ENCODE assay signal across 8 cellular contexts in the genomic region with DNA sequence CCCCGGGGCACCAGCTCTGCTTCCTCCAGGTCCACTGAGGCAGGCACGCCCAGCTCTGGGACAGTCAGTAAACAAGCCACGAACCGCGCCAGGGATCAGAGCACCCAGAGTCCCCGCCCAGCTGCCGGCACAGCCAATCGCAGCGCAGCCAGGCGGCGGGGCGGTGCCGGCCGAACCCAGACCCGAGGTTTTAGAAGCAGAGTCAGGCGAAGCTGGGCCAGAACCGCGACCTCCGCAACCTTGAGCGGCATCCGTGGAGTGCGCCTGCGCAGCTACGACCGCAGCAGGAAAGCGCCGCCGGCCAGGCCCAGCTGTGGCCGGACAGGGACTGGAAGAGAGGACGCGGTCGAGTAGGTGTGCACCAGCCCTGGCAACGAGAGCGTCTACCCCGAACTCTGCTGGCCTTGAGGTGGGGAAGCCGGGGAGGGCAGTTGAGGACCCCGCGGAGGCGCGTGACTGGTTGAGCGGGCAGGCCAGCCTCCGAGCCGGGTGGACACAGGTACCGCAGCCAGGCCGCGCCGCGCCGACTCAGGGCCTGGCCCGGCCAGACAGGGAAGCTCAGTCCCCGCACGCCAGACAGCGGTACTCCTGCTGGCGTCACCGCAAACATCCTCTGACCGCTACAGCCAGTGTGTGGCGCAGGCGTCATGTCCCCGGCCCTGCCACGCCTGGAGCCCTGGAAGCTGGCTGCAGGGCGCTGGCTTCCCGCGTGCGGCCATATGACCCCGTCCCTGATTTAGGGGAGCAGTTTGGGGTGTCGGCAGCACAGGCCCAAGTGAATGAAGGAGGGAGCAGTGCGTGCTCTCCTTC. TPM values are rescaled to one million over a fixed set of nuclear protein-coding genes. Genes with fewer than 3 reads are reported as not detected.
DNase-seq lines count a peak whose midpoint lies in the region; ATAC-seq, FAIRE-seq and TF ChIP-seq lines count a peak whose summit lies in the region.

Gene CTSL, plus strand, starts transcription at position 220 of the 810 bp plus-strand sequence. CDS start 1,485 bp downstream, outside the sequence.

- in situ Hi-C loops in Caki2 (cut with HindIII; ENCODE audit: low pct_unique_long_range_greater_than_20kb, low sequenced_read_pairs), result no loop called here
- in situ Hi-C loops in IMR-90 (cut with MboI; ENCODE audit: low sequenced_read_pairs), result no loop called here
- in situ Hi-C loops in transverse colon (cut with MboI; ENCODE audit: low pct_ligation_motif_present in 1 of 4, low pct_unique_long_range_greater_than_20kb in 1 of 4, low sequenced_read_pairs in 3 of 4), result no loop called here

- H3K56ac ChIP-seq in IMR-90 (ENCODE audit: extremely low read depth, insufficient read depth, low read length), result 0 out of 2 replicates have a peak within 1 kb of the TSS, but pooled peaks have one; percentile 26

- H2BK20ac ChIP-seq in IMR-90 (ENCODE audit: low read depth, low read length), result no peak within 1 kb of the TSS

- peak within 1 kb of the TSS; percentile 60 for H3K4me3 ChIP-seq in IMR-90 (ENCODE audit: insufficient read depth, low read depth, low read length)
- peak within 1 kb of the TSS; percentile 73 to 76 for H3K4me3 ChIP-seq in ascending aorta
- peak within 1 kb of the TSS; percentile 45 to 92 (median 76) for H3K4me3 ChIP-seq in heart right ventricle
- H3K4me3 ChIP-seq in transverse colon, result peak within 1 kb of the TSS; percentile 55 to 75 (median 59)

- H3K18ac ChIP-seq in IMR-90 (ENCODE audit: low read depth, low read length), result peak within 1 kb of the TSS; percentile 59

- H4K5ac ChIP-seq in IMR-90 (ENCODE audit: low read depth, low read length), result peak within 1 kb of the TSS; percentile 79

- H3K9me3 ChIP-seq in IMR-90 (ENCODE audit: control insufficient read depth, insufficient read depth, low read length) (no peaks in the 10 kb centered on the region), ascending aorta (no peaks in the 10 kb centered on the region), heart right ventricle (no peaks in the 10 kb centered on the region), transverse colon (no peaks in the 10 kb centered on the region)

- H4K8ac ChIP-seq in IMR-90 (ENCODE audit: low read depth in 2 of 2, low read length in 2 of 2), result peak within 1 kb of the TSS; percentile 84 to 85

- DNase-seq in Caki2 (ENCODE audit: low read depth) (peak; percentile 83), IMR-90 (peak; percentile 76), T-cell (peak in 32 of 34 experiments; percentile 13 to 74 (median 28)), ascending aorta (ENCODE audit: low spot score in 2 of 2) (peak; percentile 75 to 96), heart right ventricle (peak; percentile 93 to 95), osteocyte (ENCODE audit: extremely low spot score, unreplicated experiment) (peak; percentile 91), transverse colon (peak; percentile 89), GM19239 (ENCODE audit: insufficient read length, low spot score) (no peak)

- H3K4me1 ChIP-seq in IMR-90 (ENCODE audit: control insufficient read depth, insufficient read depth, low read length) (no peaks in the 10 kb centered on the region; the same call in 1 of the 2 replicates), ascending aorta (peaks cover 6 to 10% of the 10 kb centered on the region in 2 donors), heart right ventricle (peaks cover 3 to 73% (median 26%) of the 10 kb centered on the region in 9 donors), transverse colon (peaks cover 0 to 24% (median 11%) of the 10 kb centered on the region in 4 donors)

- peak within 1 kb of the TSS; percentile 90; the same call in 1 of the 2 replicates for H3K23ac ChIP-seq in IMR-90 (ENCODE audit: low read depth, low read length)

- H2BK15ac ChIP-seq in IMR-90 (ENCODE audit: low read depth, low read length), result peak within 1 kb of the TSS; percentile 23; the same call in 1 of the 3 replicates

- TF ChIP-seq CTCF in IMR-90 (conservative IDR thresholded peaks at IDR 0.05; ENCODE audit: low read depth, low read length) (peak; percentile 23), ascending aorta (IDR thresholded peaks at IDR 0.05) (peak in 1 of 3 experiments; percentile 25), heart right ventricle (IDR thresholded peaks at IDR 0.05) (peak in 5 of 9 donors; percentile 17 to 50 (median 39)), osteocyte (IDR thresholded peaks at IDR 0.05) (peak; percentile 40), transverse colon (IDR thresholded peaks at IDR 0.05) (peak in 4 of 5 experiments; percentile 15 to 50 (median 32))

- no peak for TF ChIP-seq RAD21 in IMR-90 (IDR thresholded peaks at IDR 0.05; ENCODE audit: low read length)

- H3K9me3 Mint-ChIP-seq in T-cell, result no peaks in the 10 kb centered on the region
- H3K9me3 Mint-ChIP-seq in osteocyte (ENCODE audit: unreplicated experiment), result no peaks in the 10 kb centered on the region

- H3K4me3 Mint-ChIP-seq in T-cell, result peak within 1 kb of the TSS; percentile 88 to 97 (median 92)
- peak within 1 kb of the TSS; percentile 97 for H3K4me3 Mint-ChIP-seq in osteocyte (ENCODE audit: unreplicated experiment)

- peak within 1 kb of the TSS; percentile 57; the same call in 1 of the 2 replicates for H2BK120ac ChIP-seq in IMR-90 (ENCODE audit: low read depth, low read length)

- peak within 1 kb of the TSS; percentile 56; the same call in 1 of the 2 replicates for H4K91ac ChIP-seq in IMR-90 (ENCODE audit: insufficient read depth, low read depth, low read length)

- no TSS peak for BruUV-seq in IMR-90 (replicated peaks; lab: Mats Ljungman, UMichigan)

- peak within 1 kb of the TSS; percentile 99 for H2AFZ ChIP-seq in IMR-90 (replicated peaks; ENCODE audit: low read length, poor library complexity)

- peak within 1 kb of the TSS; percentile 92 for H3K14ac ChIP-seq in IMR-90 (replicated peaks; ENCODE audit: low read depth, low read length)

- intact Hi-C loops in IMR-90 (cut with micrococcal nuclease) (loop anchor here (2.0 kb wide), 1 partner anchor 41 kb away; no protein-coding TSS in a partner anchor), ascending aorta (cut with DNase I) (loop anchor here (1.0 to 10.0 kb wide), 9 partner anchors 13 to 1591 kb away; partner anchors contain the start of genes CDK20, NXNL2, SECISBP2 and SPIN1), heart right ventricle (cut with DNase I) (loop anchor here in 1 of 10 donors (10.0 kb wide), 1 partner anchor 69 kb away; no protein-coding TSS in a partner anchor), transverse colon (cut with DNase I; ENCODE audit: low total_unique reads) (no loop called here)

- H3K27ac Mint-ChIP-seq in T-cell, result peak within 1 kb of the TSS; percentile 92 to 95
- peak within 1 kb of the TSS; percentile 98 for H3K27ac Mint-ChIP-seq in osteocyte (ENCODE audit: unreplicated experiment)

- H3K4me1 Mint-ChIP-seq in T-cell (peaks cover 22 to 39% (median 37%) of the 10 kb centered on the region in 3 donors), osteocyte (ENCODE audit: unreplicated experiment) (peaks cover 49% of the 10 kb centered on the region)

- H3K27ac ChIP-seq in IMR-90 (ENCODE audit: insufficient read depth, low read length) (peak within 1 kb of the TSS; percentile 70), ascending aorta (peak within 1 kb of the TSS; percentile 95 to 98), heart right ventricle (peak within 1 kb of the TSS; percentile 84 to 99 (median 96)), transverse colon (peak within 1 kb of the TSS; percentile 83 to 93 (median 90))

- peaks cover 18% of the 10 kb centered on the region in 2 experiments for H3K79me1 ChIP-seq in IMR-90 (ENCODE audit: low read depth in 1 of 2, low read length in 2 of 2)

- peak within 1 kb of the TSS; percentile 69 for H3K4me2 ChIP-seq in IMR-90 (ENCODE audit: low read depth, low read length)

- H3K27me3 ChIP-seq in IMR-90 (ENCODE audit: control insufficient read depth, insufficient read depth, low read length) (no peaks in the 10 kb centered on the region), ascending aorta (no peaks in the 10 kb centered on the region), heart right ventricle (peaks cover 0 to 14% (median 0%) of the 10 kb centered on the region in 7 donors), transverse colon (no peaks in the 10 kb centered on the region)

- no peak for FAIRE-seq in GM19239 (lab: Jason Lieb, UNC)

- peak within 1 kb of the TSS; percentile 40 for H2BK5ac ChIP-seq in IMR-90 (ENCODE audit: low read depth, low read length, poor library complexity, severe bottlenecking)

- peaks cover 7% of the 10 kb centered on the region for H3K36me3 Mint-ChIP-seq in T-cell
- peaks cover 35% of the 10 kb centered on the region for H3K36me3 Mint-ChIP-seq in osteocyte (ENCODE audit: unreplicated experiment)

- 0 out of 2 replicates have a peak within 1 kb of the TSS, but pooled peaks have one; percentile 40 for H2AK5ac ChIP-seq in IMR-90 (ENCODE audit: low read depth, low read length)

- CTCF ChIA-PET in IMR-90 (lab: Yijun Ruan, JAX) (interaction anchor here (0.8 to 1.1 kb wide), 2 partner anchors 12 to 86 kb away, joined by 4 to 9 read pairs; no protein-coding TSS in a partner anchor), T-cell (lab: Charles Lee) (no interaction called here)

- peak within 1 kb of the TSS; percentile 19 for H2AK9ac ChIP-seq in IMR-90 (replicated peaks; ENCODE audit: low read depth, low read length, poor library complexity)

- H3K36me3 ChIP-seq in IMR-90 (ENCODE audit: control insufficient read depth, insufficient read depth, low read length) (peaks cover 13% of the 10 kb centered on the region), ascending aorta (peaks cover 26 to 27% of the 10 kb centered on the region in 2 donors), heart right ventricle (peaks cover 0 to 40% (median 26%) of the 10 kb centered on the region in 9 donors), transverse colon (peaks cover 0 to 10% (median 5%) of the 10 kb centered on the region in 4 donors)

- dilution Hi-C loops in IMR-90 (cut with HindIII; ENCODE audit: low sequenced_read_pairs, unreplicated experiment), result no loop called here

- H3K4ac ChIP-seq in IMR-90 (ENCODE audit: low read depth, low read length), result peak within 1 kb of the TSS; percentile 94

- 2% methylated on average over 50 of the region's 67 CpGs; no CpG with 5 or more reads in 1 of the 2 experiments for WGBS in IMR-90 (ENCODE audit: extremely low coverage in 2 of 2, insufficient read length in 1 of 2), 2 experiments
- 0% methylated on average over 61 to 67 of the region's 67 CpGs for WGBS in heart right ventricle, 2 donors
- WGBS in transverse colon (ENCODE audit: low coverage in 1 of 2), 2 donors, result 3% methylated on average over 45 of the region's 67 CpGs; no CpG with 5 or more reads in 1 of the 2 donors

- H3K9ac ChIP-seq in IMR-90 (ENCODE audit: low read depth, low read length), result peak within 1 kb of the TSS; percentile 74

- TF ChIP-seq POLR2A in IMR-90 (IDR thresholded peaks at IDR 0.05; ENCODE audit: low read depth, low read length) (peak; percentile 91), transverse colon (IDR thresholded peaks at IDR 0.05) (peak; percentile 82)

- peak; percentile 96 for ATAC-seq in IMR-90 (ENCODE audit: low read depth)
- peak; percentile 87 to 94 (median 89) for ATAC-seq in T-cell (replicated peaks in 1 of 4)
- peak; percentile 96 to 98 (median 98) for ATAC-seq in heart right ventricle

- no peaks in the 10 kb centered on the region for H4K20me1 ChIP-seq in IMR-90 (ENCODE audit: insufficient read depth, low read length)

- H3K9me1 ChIP-seq in IMR-90 (ENCODE audit: insufficient read depth, low read length), result peaks cover 11% of the 10 kb centered on the region; the same call in 1 of the 2 replicates

- POLR2A ChIA-PET in IMR-90 (lab: Charles Lee; ENCODE audit: unreplicated experiment) (interaction anchor here (1.4 kb wide), 1 partner anchor 12 kb away, joined by 6 read pairs; no protein-coding TSS in a partner anchor), T-cell (lab: Charles Lee) (no interaction called here)

- H3K27me3 Mint-ChIP-seq in T-cell, result peaks cover 7 to 18% of the 10 kb centered on the region in 2 donors
- H3K27me3 Mint-ChIP-seq in osteocyte (ENCODE audit: unreplicated experiment), result no peaks in the 10 kb centered on the region

- no peak for TF ChIP-seq EP300 in transverse colon (IDR thresholded peaks at IDR 0.05; ENCODE audit: low read depth)

RNA-seq across cellular contexts. Expression of gene CTSL, which starts in this region (rescaled TPM):
- total RNA-seq in Caki2 (2014; rRNA removed; shearing (Covaris generic); ENCODE audit: low replicate concordance), result 227 and 293 TPM in 2 replicates
- total RNA-seq in IMR-90 (2012; rRNA removed), result 57.0 and 89.7 TPM in 2 replicates
- 104 and 112 TPM in 2 replicates for polyA plus RNA-seq in IMR-90 (2012; rRNA removed)
- 45.3 and 56.3 TPM in 2 replicates for polyA plus RNA-seq in IMR-90 (2012; cell fraction: cytosol; rRNA removed)
- polyA plus RNA-seq in IMR-90 (2012; cell fraction: nucleus; rRNA removed; ENCODE audit: low replicate concordance), result 13.5 and 55.6 TPM in 2 replicates
- total RNA-seq in T-cell, result 100 to 1,000 TPM in 1 of 5 donors, 10 to 100 TPM in 2, 1 to 10 TPM in 1, under 1 TPM in 1; 0.54 to 141 (median 54.5) TPM
- total RNA-seq in ascending aorta, result 97.8 TPM
- total RNA-seq in heart right ventricle, result 100 to 1,000 TPM; 109 to 189 (median 134) TPM
- polyA plus RNA-seq in heart right ventricle, result 100 to 1,000 TPM in 1 of 2 donors, 10 to 100 TPM in 1; 75.8 to 150 TPM
- total RNA-seq in osteocyte, result 264 and 277 TPM in 2 replicates
- total RNA-seq in transverse colon, result 100 to 1,000 TPM in 1 of 4 donors, 10 to 100 TPM in 3; 26.7 to 108 (median 66.6) TPM
